ENCODE assay signal across 8 cellular contexts in genomic region chr19:34859823-34860736, GRCh38.
DNase-seq lines count a peak whose midpoint lies in the region; ATAC-seq, FAIRE-seq and TF ChIP-seq lines count a peak whose summit lies in the region.
"Not testable (repeated sequence)": the region's sequence is repeated elsewhere in the genome, so short reads cannot be mapped to it uniquely, and the experiment has no call there.

No MANE protein-coding gene starts in this region.

- H3K4me2 ChIP-seq in astrocyte (ENCODE audit: low read length), result not testable (repeated sequence)

- peak overlapping the region; percentile 87 for H3K4me3 Mint-ChIP-seq in activated CD4-positive, alpha-beta T cell treated with anti-CD3 and anti-CD28 coated beads, Interleukin-2, amount 10 ng/mL, durations not matched to agents 24 days and 14 days
- H3K4me3 Mint-ChIP-seq in astrocyte (ENCODE audit: unreplicated experiment), result peak overlapping the region; percentile 92
- H3K4me3 Mint-ChIP-seq in progenitor cell of endocrine pancreas (ENCODE audit: low read depth), result peak overlapping the region; percentile 95

- H3K36me3 Mint-ChIP-seq in activated CD4-positive, alpha-beta T cell treated with anti-CD3 and anti-CD28 coated beads, Interleukin-2, amount 10 ng/mL, durations not matched to agents 24 days and 14 days (ENCODE audit: low read depth), result peaks cover 14% of the 10 kb centered on the region
- H3K36me3 Mint-ChIP-seq in astrocyte (ENCODE audit: low read depth, unreplicated experiment); progenitor cell of endocrine pancreas (ENCODE audit: insufficient read depth): not testable (repeated sequence)

- not testable (repeated sequence) for H3K27me3 Mint-ChIP-seq in activated CD4-positive, alpha-beta T cell treated with anti-CD3 and anti-CD28 coated beads, Interleukin-2, amount 10 ng/mL, durations not matched to agents 24 days and 14 days; astrocyte (ENCODE audit: low read depth, unreplicated experiment); progenitor cell of endocrine pancreas

- peaks cover 17% of the 10 kb centered on the region for H3K4me1 Mint-ChIP-seq in activated CD4-positive, alpha-beta T cell treated with anti-CD3 and anti-CD28 coated beads, Interleukin-2, amount 10 ng/mL, durations not matched to agents 24 days and 14 days
- not testable (repeated sequence) for H3K4me1 Mint-ChIP-seq in astrocyte (ENCODE audit: low read depth, unreplicated experiment); progenitor cell of endocrine pancreas (ENCODE audit: low read depth)

- H3K79me2 ChIP-seq in astrocyte (ENCODE audit: insufficient read depth, low read length), result not testable (repeated sequence)

- H3K27ac ChIP-seq in astrocyte (ENCODE audit: low read depth, low read length); urinary bladder (ENCODE audit: low read depth): not testable (repeated sequence)
- H3K27ac ChIP-seq in esophagus squamous epithelium (peak overlapping the region; percentile 21 to 61 (median 54)), lower lobe of right lung (peak overlapping the region; percentile 64)

- TF ChIP-seq CTCF in GM06990 (IDR thresholded peaks at IDR 0.05; ENCODE audit: insufficient read depth, low read length, poor library complexity, severe bottlenecking); astrocyte (IDR thresholded peaks at IDR 0.05; ENCODE audit: insufficient read depth, low read depth, low read length); esophagus squamous epithelium (IDR thresholded peaks at IDR 0.05); lower lobe of right lung (IDR thresholded peaks at IDR 0.05); progenitor cell of endocrine pancreas (IDR thresholded peaks at IDR 0.05; ENCODE audit: unreplicated experiment): not testable (repeated sequence)

- not testable (repeated sequence) for H4K20me1 ChIP-seq in astrocyte (ENCODE audit: insufficient read depth, low read length)

- not testable (repeated sequence) for TF ChIP-seq POLR2A in esophagus squamous epithelium (IDR thresholded peaks at IDR 0.05)

- peak in 1 of 2 donors; percentile 21 for ATAC-seq in lower lobe of right lung

- H3K27me3 ChIP-seq in GM06990 (replicated peaks; ENCODE audit: control insufficient read depth, insufficient read depth, low read length); astrocyte (ENCODE audit: insufficient read depth, low read length); esophagus squamous epithelium; lower lobe of right lung (ENCODE audit: low read depth): not testable (repeated sequence)

- DNase-seq in GM06990 (ENCODE audit: extremely low read depth, insufficient read length); astrocyte (ENCODE audit: low read depth); esophagus squamous epithelium (lab: John Stamatoyannopoulos, UW); lower lobe of right lung; progenitor cell of endocrine pancreas (ENCODE audit: low spot score, unreplicated experiment): not testable (repeated sequence)
- DNase-seq in NCI-H526 (lab: John Stamatoyannopoulos, UW), result peak; percentile 12 to 31
- peak; percentile 72 for DNase-seq in activated CD4-positive, alpha-beta T cell treated with anti-CD3 and anti-CD28 coated beads, Interleukin-2, amount 10 ng/mL, durations not matched to agents 24 days and 14 days

- H3K9ac ChIP-seq in astrocyte (ENCODE audit: low read length), result not testable (repeated sequence)

- not testable (repeated sequence) for H3K9me3 ChIP-seq in astrocyte (ENCODE audit: insufficient read depth, low read depth, low read length); esophagus squamous epithelium; lower lobe of right lung

- not testable (repeated sequence) for H3K4me1 ChIP-seq in astrocyte (ENCODE audit: insufficient read depth, low read length); esophagus squamous epithelium; lower lobe of right lung; urinary bladder (ENCODE audit: insufficient read depth)

- not testable (repeated sequence) for H3K36me3 ChIP-seq in GM06990 (ENCODE audit: control insufficient read depth, insufficient read depth, low read length); astrocyte (ENCODE audit: insufficient read depth, low read length); esophagus squamous epithelium; lower lobe of right lung; urinary bladder (ENCODE audit: insufficient read depth)

- FAIRE-seq in astrocyte (lab: Jason Lieb, UNC), result not testable (repeated sequence)

- intact Hi-C loops in activated CD4-positive, alpha-beta T cell treated with anti-CD3 and anti-CD28 coated beads, Interleukin-2, amount 10 ng/mL, durations not matched to agents 24 days and 14 days (cut with micrococcal nuclease); esophagus squamous epithelium (cut with DNase I); lower lobe of right lung (cut with DNase I): not testable (repeated sequence)

- 7 to 17% methylated on average over 6 to 8 of the region's 34 CpGs for WGBS in esophagus squamous epithelium, 2 donors
- 10% methylated on average over 29 of the region's 34 CpGs for WGBS in urinary bladder

- H3K9me3 Mint-ChIP-seq in activated CD4-positive, alpha-beta T cell treated with anti-CD3 and anti-CD28 coated beads, Interleukin-2, amount 10 ng/mL, durations not matched to agents 24 days and 14 days, result not testable (repeated sequence)
- H3K9me3 Mint-ChIP-seq in astrocyte (ENCODE audit: unreplicated experiment), result peaks cover 18% of the 10 kb centered on the region
- H3K9me3 Mint-ChIP-seq in progenitor cell of endocrine pancreas (ENCODE audit: low read depth), result peaks cover 20% of the 10 kb centered on the region

- H3K4me3 ChIP-seq in GM06990 (replicated peaks; ENCODE audit: low read depth, low read length) (peak overlapping the region; percentile 45), esophagus squamous epithelium (peak overlapping the region; percentile 36 to 59 (median 47)), lower lobe of right lung (peak overlapping the region; percentile 55), urinary bladder (ENCODE audit: low read depth, low read length) (peak overlapping the region; percentile 22)
- not testable (repeated sequence) for H3K4me3 ChIP-seq in astrocyte (ENCODE audit: insufficient read depth, low read depth, low read length)

- peak overlapping the region; percentile 67 for H3K27ac Mint-ChIP-seq in activated CD4-positive, alpha-beta T cell treated with anti-CD3 and anti-CD28 coated beads, Interleukin-2, amount 10 ng/mL, durations not matched to agents 24 days and 14 days
- peak overlapping the region; percentile 75 for H3K27ac Mint-ChIP-seq in astrocyte (ENCODE audit: unreplicated experiment)
- H3K27ac Mint-ChIP-seq in progenitor cell of endocrine pancreas, result peak overlapping the region; percentile 87

- not testable (repeated sequence) for H2AFZ ChIP-seq in astrocyte (ENCODE audit: low read depth, low read length)
